17 cellular contexts compared by ENCODE assay signal in the genomic region with DNA sequence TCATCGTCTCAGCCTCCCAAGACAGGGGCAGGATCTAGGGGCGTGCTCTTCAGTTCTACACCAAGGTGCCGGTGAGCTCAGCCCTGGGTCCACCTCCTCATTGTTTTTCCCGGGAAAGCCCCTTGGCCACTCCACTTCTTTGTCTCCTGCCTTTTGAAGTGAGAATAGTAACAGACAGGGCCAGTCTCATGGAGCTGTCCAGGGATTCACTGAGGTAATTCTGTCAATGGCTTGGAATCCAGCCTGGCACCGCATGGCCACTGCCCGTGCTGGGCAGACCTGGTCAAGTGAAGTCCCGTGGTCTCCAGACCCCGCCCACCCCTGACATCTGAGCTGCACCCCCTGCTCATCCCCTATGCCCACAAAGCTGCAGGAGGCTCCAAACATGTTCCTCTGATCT.
DNase-seq lines count a peak whose midpoint lies in the region; ATAC-seq and TF ChIP-seq lines count a peak whose summit lies in the region.
"Had no signal": no experiment of that assay in that cellular context is flagged by ENCODE, and none has a peak within 500 bp of the region (broad histone marks: within the 10 kb centered on the region; RNA-seq: fewer than 3 reads in every experiment).

No MANE protein-coding gene starts in this region.

- peaks cover 22% of the 10 kb centered on the region for H3K36me3 Mint-ChIP-seq in nephron (ENCODE audit: low read depth)
- H3K36me3 Mint-ChIP-seq: CD8-positive, alpha-beta memory T cell had no signal

- H3K9me3 Mint-ChIP-seq in nephron = no peaks in the 10 kb centered on the region

- H3K27me3 ChIP-seq in right atrium auricular region (no peaks in the 10 kb centered on the region), upper lobe of right lung (no peaks in the 10 kb centered on the region)
- H3K27me3 ChIP-seq: BLaER1 treated with 17β-estradiol and CSF1 and Interleukin-3, amounts not matched to agents 10 nM and 100 nM had no signal

- H3K36me3 ChIP-seq in right atrium auricular region = peaks cover 14% of the 10 kb centered on the region
- H3K36me3 ChIP-seq in upper lobe of right lung = peaks cover 12% of the 10 kb centered on the region

- H3K4me3 Mint-ChIP-seq in nephron = no peak overlapping the region
- H3K4me3 Mint-ChIP-seq: CD8-positive, alpha-beta memory T cell had no signal

- H3K27ac ChIP-seq in right atrium auricular region (no peak overlapping the region), upper lobe of right lung (no peak overlapping the region)
- H3K27ac ChIP-seq: BLaER1 treated with 17β-estradiol and CSF1 and Interleukin-3, amounts not matched to agents 10 nM and 100 nM; GM23248 had no signal

- TF ChIP-seq CTCF in right atrium auricular region (IDR thresholded peaks at IDR 0.05) (no peak), nephron (IDR thresholded peaks at IDR 0.05; ENCODE audit: unreplicated experiment in 3 of 3) (no peak), upper lobe of right lung (IDR thresholded peaks at IDR 0.05) (no peak), GM10248 (IDR thresholded peaks at IDR 0.05; ENCODE audit: control extremely low read depth, extremely low read depth, low read depth, missing control alignments) (no peak)

- H3K4me3 ChIP-seq in right atrium auricular region (no peak overlapping the region), upper lobe of right lung (no peak overlapping the region)
- H3K4me3 ChIP-seq: BLaER1 treated with 17β-estradiol and CSF1 and Interleukin-3, amounts not matched to agents 10 nM and 100 nM; GM23248 had no signal

- intact Hi-C loops in cardiac septum (cut with DNase I) = no loop called here
- intact Hi-C loops in upper lobe of right lung (cut with DNase I) = loop anchor here (10.0 kb wide), 1 partner anchor 372 kb away; no protein-coding TSS in a partner anchor

- H3K27ac Mint-ChIP-seq in nephron = peak overlapping the region in 2 of 3 experiments; percentile 43 to 63
- H3K27ac Mint-ChIP-seq: CD8-positive, alpha-beta memory T cell had no signal

- DNase-seq in cardiac septum (ENCODE audit: low spot score) (peak; percentile 39), right atrium auricular region (ENCODE audit: low spot score) (no peak), glomerular visceral epithelial cell (ENCODE audit: extremely low spot score) (peak; percentile 23), upper lobe of right lung (peak; percentile 48), NCI-H1436 (lab: John Stamatoyannopoulos, UW) (no peak), GM10248 (ENCODE audit: extremely low spot score) (no peak), D341Med (ENCODE audit: low spot score) (no peak)
- DNase-seq: CD8-positive, alpha-beta memory T cell; DND-41; GDM1; NCI-H1417; NCI-H1930; NCI-H2171; NCI-H446 had no signal

- CTCF ChIA-PET in GM10248 (lab: Yijun Ruan, JAX) = interaction anchor here (1.1 to 4.3 kb wide), 2 partner anchors 365 to 377 kb away, joined by 3 to 24 read pairs; no protein-coding TSS in a partner anchor

- no peak for ATAC-seq in upper lobe of right lung

- H3K27me3 Mint-ChIP-seq in nephron (ENCODE audit: low read depth) = no peaks in the 10 kb centered on the region

- peaks cover 0 to 26% of the 10 kb centered on the region in 2 donors for H3K4me1 ChIP-seq in right atrium auricular region
- peaks cover 30% of the 10 kb centered on the region for H3K4me1 ChIP-seq in upper lobe of right lung

- no peaks in the 10 kb centered on the region for H3K9me3 ChIP-seq in right atrium auricular region
- no peaks in the 10 kb centered on the region for H3K9me3 ChIP-seq in upper lobe of right lung
- H3K9me3 ChIP-seq: BLaER1 treated with 17β-estradiol and CSF1 and Interleukin-3, amounts not matched to agents 10 nM and 100 nM had no signal

- H3K4me1 Mint-ChIP-seq in nephron = peaks cover 47% of the 10 kb centered on the region
- H3K4me1 Mint-ChIP-seq: CD8-positive, alpha-beta memory T cell had no signal

- POLR2A ChIA-PET in GM10248 (lab: Yijun Ruan, JAX) = no interaction called here

Comparison
In these comparisons a context has a peak if more than half of its experiments do, and no peak if none do; other contexts are left out.
1. DNase-seq: peak in cardiac septum (single experiment), glomerular visceral epithelial cell (single experiment) and upper lobe of right lung (single experiment); none in right atrium auricular region (single experiment), NCI-H1436 (single experiment), GM10248 (single experiment) and D341Med (single experiment).